Comparison of ENCODE assay signal across 8 cellular contexts in genomic region chr16:89490386-89491237, GRCh38. TPM values are rescaled to one million over a fixed set of nuclear protein-coding genes. Genes with fewer than 3 reads are reported as not detected.
DNase-seq lines count a peak whose midpoint lies in the region; TF ChIP-seq lines count a peak whose summit lies in the region.

Gene ANKRD11, minus strand, starts transcription at chr16:89490561. Its CDS starts 173,542 bp downstream, at chr16:89317019.

- TF ChIP-seq CTCF in fibroblast of pulmonary artery (IDR thresholded peaks at IDR 0.05; ENCODE audit: low read length, missing control alignments) (no peak), nephron (IDR thresholded peaks at IDR 0.05; ENCODE audit: unreplicated experiment in 3 of 3) (no peak)

- H3K36me3 ChIP-seq in H7 (replicated peaks; ENCODE audit: control insufficient read depth, insufficient read depth, low read length): no peaks in the 10 kb centered on the region

- H3K36me3 Mint-ChIP-seq in nephron (ENCODE audit: low read depth): no peaks in the 10 kb centered on the region
- peaks cover 28% of the 10 kb centered on the region for H3K36me3 Mint-ChIP-seq in stimulated activated naive CD8-positive, alpha-beta T cell treated with anti-CD3 and anti-CD28 coated beads, Interleukin-15, Interleukin-2, amounts not matched to agents 100 ng/mL and 50 ng/mL, for 24 hours (ENCODE audit: low read depth)

- peak within 1 kb of the TSS; percentile 78 for H3K4me3 ChIP-seq in H7 (ENCODE audit: insufficient read depth, low read depth, low read length)
- H3K4me3 ChIP-seq in fibroblast of pulmonary artery (replicated peaks; ENCODE audit: low read depth, low read length): peak within 1 kb of the TSS; percentile 85

- no peaks in the 10 kb centered on the region for H3K9me3 Mint-ChIP-seq in nephron
- H3K9me3 Mint-ChIP-seq in stimulated activated naive CD8-positive, alpha-beta T cell treated with anti-CD3 and anti-CD28 coated beads, Interleukin-15, Interleukin-2, amounts not matched to agents 100 ng/mL and 50 ng/mL, for 24 hours: no peaks in the 10 kb centered on the region

- peak within 1 kb of the TSS; percentile 94 to 96 (median 95) for H3K4me3 Mint-ChIP-seq in nephron
- H3K4me3 Mint-ChIP-seq in stimulated activated naive CD8-positive, alpha-beta T cell treated with anti-CD3 and anti-CD28 coated beads, Interleukin-15, Interleukin-2, amounts not matched to agents 100 ng/mL and 50 ng/mL, for 24 hours: peak within 1 kb of the TSS; percentile 92

- peak within 1 kb of the TSS; percentile 93 to 98 (median 97) for H3K27ac Mint-ChIP-seq in nephron
- peak within 1 kb of the TSS; percentile 92 for H3K27ac Mint-ChIP-seq in stimulated activated naive CD8-positive, alpha-beta T cell treated with anti-CD3 and anti-CD28 coated beads, Interleukin-15, Interleukin-2, amounts not matched to agents 100 ng/mL and 50 ng/mL, for 24 hours

- DNase-seq in ELF-1 (ENCODE audit: low read depth, low spot score) (peak; percentile 100), H7 (peak; percentile 100), M059J (ENCODE audit: low read depth) (peak; percentile 99), SHP77 (lab: John Stamatoyannopoulos, UW) (peak; percentile 99 to 100), fibroblast of pulmonary artery (ENCODE audit: low read depth) (peak; percentile 100)
- peak; percentile 98 for DNase-seq in activated effector memory CD4-positive, alpha-beta T cell treated with Interleukin-2 at 50 U/mL for 16 hours

- no peaks in the 10 kb centered on the region for H3K27me3 Mint-ChIP-seq in nephron (ENCODE audit: low read depth)
- no peaks in the 10 kb centered on the region for H3K27me3 Mint-ChIP-seq in stimulated activated naive CD8-positive, alpha-beta T cell treated with anti-CD3 and anti-CD28 coated beads, Interleukin-15, Interleukin-2, amounts not matched to agents 100 ng/mL and 50 ng/mL, for 24 hours

- H3K4me1 Mint-ChIP-seq in nephron: peaks cover 55% of the 10 kb centered on the region
- peaks cover 59% of the 10 kb centered on the region for H3K4me1 Mint-ChIP-seq in stimulated activated naive CD8-positive, alpha-beta T cell treated with anti-CD3 and anti-CD28 coated beads, Interleukin-15, Interleukin-2, amounts not matched to agents 100 ng/mL and 50 ng/mL, for 24 hours (ENCODE audit: low read depth)

- no peaks in the 10 kb centered on the region for H3K27me3 ChIP-seq in H7 (ENCODE audit: control insufficient read depth, insufficient read depth, low read length)

RNA-seq across cellular contexts. Expression of gene ANKRD11, which starts in this region (rescaled TPM):
- total RNA-seq in H7 (2014; rRNA removed; shearing (Covaris generic)): 54.4 and 77.3 TPM in 2 replicates
- total RNA-seq in M059J (2014; rRNA removed; shearing (Covaris generic)): 21.4 and 47.1 TPM in 2 replicates

Comparison
In these comparisons a context has a peak if more than half of its experiments do, and no peak if none do; other contexts are left out.
1. Peak in every context shown above with its lines: DNase-seq and H3K4me3 ChIP-seq.